ENCODE assay signal across 27 cellular contexts in genomic region chr11:69151811-69152210, GRCh38. TPM values are rescaled to one million over a fixed set of nuclear protein-coding genes. Genes with fewer than 3 reads are reported as not detected.
"Had no signal": no experiment of that assay in that cellular context is flagged by ENCODE, and none has a peak within 500 bp of the region (broad histone marks: within the 10 kb centered on the region; RNA-seq: fewer than 3 reads in every experiment).

No MANE protein-coding gene starts in this region.

- H3K4me3 ChIP-seq: adrenal gland, breast epithelium, hepatocyte, lung had no signal

- ATAC-seq: activated CD4-positive, alpha-beta T cell treated with anti-CD3 and anti-CD28 coated beads for 36 hours; activated naive CD4-positive, alpha-beta T cell treated with anti-CD3 and anti-CD28 coated beads, Interleukin-2, amount 50 U/mL, for 72 hours; activated T-helper 17 cell treated with anti-CD3 and anti-CD28 coated beads, Interleukin-2, amount 50 U/mL, for 72 hours; esophagus mucosa; natural killer cell; sciatic nerve; stimulated activated naive CD8-positive, alpha-beta T cell treated with anti-CD3 and anti-CD28 coated beads, Interleukin-15, Interleukin-2, amounts not matched to agents 100 U/mL and 50 U/mL, for 24 hours had no signal

- DNase-seq: activated B cell treated with CpG ODN at 0.5 μM for 24 hours; activated CD4-positive, alpha-beta T cell treated with anti-CD3 and anti-CD28 coated beads for 36 hours; activated CD4-positive, alpha-beta T cell treated with anti-CD3 and anti-CD28 coated beads, Interleukin-2, amount 50 U/mL, for 4 hours; activated CD8-positive, alpha-beta memory T cell treated with anti-CD3 and anti-CD28 coated beads for 24 hours; activated CD8-positive, alpha-beta memory T cell treated with anti-CD3 and anti-CD28 coated beads, Interleukin-2, amount 50 U/mL, for 4 hours; adrenal gland; effector memory CD4-positive, alpha-beta T cell; glutamatergic neuron; midbrain; natural killer cell; small intestine; stimulated activated CD4-positive, alpha-beta T cell treated with anti-CD3 and anti-CD28 coated beads, Interleukin-4, amount 100 ng/mL, for 24 hours; stimulated activated naive CD8-positive, alpha-beta T cell treated with anti-CD3 and anti-CD28 coated beads, Interleukin-15, Interleukin-2, amounts not matched to agents 100 U/mL and 50 U/mL, for 24 hours; T1000 had no signal

- H3K9me3 ChIP-seq: adrenal gland had no signal

- H3K4me3 Mint-ChIP-seq: activated B cell treated with CpG ODN at 0.5 μM for 24 hours; activated CD4-positive, alpha-beta T cell treated with anti-CD3 and anti-CD28 coated beads for 36 hours; activated T-cell treated with anti-CD3 and anti-CD28 coated beads, Interleukin-2, amount 50 U/mL, for 24 hours; activated T-helper 17 cell treated with anti-CD3 and anti-CD28 coated beads, Interleukin-2, amount 50 U/mL, for 72 hours; central memory CD8-positive, alpha-beta T cell; natural killer cell; T-helper 1 cell treated with Interleukin-12 subunit alpha and Interleukin-12 subunit beta and Interleukin-4 antibody, amounts not matched to agents 30 μg/mL and 1 μg/mL, for 36 hours had no signal

- H3K27me3 ChIP-seq: adrenal gland, breast epithelium had no signal

- H3K27ac Mint-ChIP-seq: activated B cell treated with CpG ODN at 0.5 μM for 24 hours; activated CD4-positive, alpha-beta T cell treated with anti-CD3 and anti-CD28 coated beads for 36 hours; activated naive CD4-positive, alpha-beta T cell treated with anti-CD3 and anti-CD28 coated beads, Interleukin-2, amount 50 U/mL, for 72 hours; activated T-cell treated with anti-CD3 and anti-CD28 coated beads, Interleukin-2, amount 50 U/mL, for 24 hours; activated T-helper 17 cell treated with anti-CD3 and anti-CD28 coated beads, Interleukin-2, amount 50 U/mL, for 72 hours; natural killer cell; T-helper 1 cell treated with Interleukin-12 subunit alpha and Interleukin-12 subunit beta and Interleukin-4 antibody, amounts not matched to agents 30 μg/mL and 1 μg/mL, for 36 hours had no signal

- H3K36me3 ChIP-seq: adrenal gland, breast epithelium had no signal

- H3K27ac ChIP-seq: adrenal gland, breast epithelium, hepatocyte had no signal

- H3K9me3 Mint-ChIP-seq: natural killer cell had no signal

- H3K4me1 ChIP-seq: adrenal gland, breast epithelium had no signal

- H3K4me1 Mint-ChIP-seq: central memory CD8-positive, alpha-beta T cell; natural killer cell had no signal

RNA-seq across cellular contexts. Expression of gene SMIM38, which starts 3.9 kb away (rescaled TPM):
- total RNA-seq: astrocyte, dermis microvascular lymphatic vessel endothelial cell, endothelial cell of umbilical vein had no signal
